In genomic region chr2:239275871-239276812, GRCh38 we compare ENCODE assay signal across 8 cellular contexts.
A peak's percentile ranks its signal among the peaks of the same experiment; 100 is the strongest.
DNase-seq lines count a peak whose midpoint lies in the region; ATAC-seq and TF ChIP-seq lines count a peak whose summit lies in the region.

No MANE protein-coding gene starts in this region.

- POLR2A ChIA-PET in SK-N-SH (lab: Yijun Ruan, JAX): interaction anchor here (0.6 to 2.2 kb wide), 11 partner anchors 13 to 822 kb away, joined by 3 to 9 read pairs (median 4); partner anchors contain the start of gene HDAC4

- H3K9ac ChIP-seq in DND-41 (ENCODE audit: low read depth, low read length) (no peak overlapping the region), SK-N-SH (peak overlapping the region; percentile 59)

- no peaks in the 10 kb centered on the region for H3K27me3 ChIP-seq in DND-41 (ENCODE audit: insufficient read depth, low read length, poor library complexity)
- no peaks in the 10 kb centered on the region for H3K27me3 ChIP-seq in SK-N-SH (ENCODE audit: insufficient read depth)
- H3K27me3 ChIP-seq in gastroesophageal sphincter: no peaks in the 10 kb centered on the region

- 84% methylated on average over 10 of the region's 30 CpGs for WGBS in SK-N-SH (ENCODE audit: low lambda C conversion rate)
- 60 to 74% methylated on average over 4 to 10 of the region's 30 CpGs for WGBS in gastroesophageal sphincter (ENCODE audit: low coverage in 1 of 2), 2 donors

- H3K4me2 ChIP-seq in DND-41 (ENCODE audit: insufficient read depth, low read length) (peak overlapping the region; percentile 47; the same call in 1 of the 2 replicates), SK-N-SH (peak overlapping the region; percentile 74; the same call in 1 of the 2 replicates)

- H3K27ac ChIP-seq in DND-41 (ENCODE audit: low read length) (peak overlapping the region; percentile 61), SK-N-SH (ENCODE audit: low read depth in 2 of 2, low read length in 1 of 2) (peak overlapping the region; percentile 82 to 100), gastroesophageal sphincter (peak overlapping the region in 3 of 4 donors; percentile 78 to 86 (median 84))

- DNase-seq in DND-41 (no peak), SK-N-SH (peak; percentile 90), putamen (ENCODE audit: low spot score) (peak; percentile 58), NCI-H1048 (lab: John Stamatoyannopoulos, UW) (no peak), NCI-H2029 treated with DMSO at 0.1 percent for 48 hours (lab: John Stamatoyannopoulos, UW) (no peak), GOT3 (lab: John Stamatoyannopoulos, UW) (no peak)

- H3K36me3 ChIP-seq in DND-41 (ENCODE audit: insufficient read depth, low read length) (peaks cover 97% of the 10 kb centered on the region), SK-N-SH (replicated peaks in 1 of 2; ENCODE audit: control insufficient read depth in 1 of 2, insufficient read depth in 2 of 2, low read length in 1 of 2) (no peaks in the 10 kb centered on the region), gastroesophageal sphincter (no peaks in the 10 kb centered on the region)

- H3K4me1 ChIP-seq in DND-41 (ENCODE audit: insufficient read depth, low read length) (peaks cover 97% of the 10 kb centered on the region), SK-N-SH (ENCODE audit: control insufficient read depth in 1 of 2, insufficient read depth in 2 of 2, low read depth in 1 of 2, low read length in 1 of 2) (peaks cover 28 to 91% of the 10 kb centered on the region in 2 experiments), gastroesophageal sphincter (peaks cover 0 to 93% (median 45%) of the 10 kb centered on the region in 3 donors)

- TF ChIP-seq CTCF in DND-41 (IDR thresholded peaks at IDR 0.05; ENCODE audit: borderline replicate concordance, extremely low read depth, low read length, poor library complexity, severe bottlenecking) (peak; percentile 10), SK-N-SH (IDR thresholded peaks at IDR 0.05) (no peak), gastroesophageal sphincter (IDR thresholded peaks at IDR 0.05) (no peak)

- H3K4me3 ChIP-seq in DND-41 (ENCODE audit: low read depth in 1 of 2, low read length in 2 of 2): no peak overlapping the region
- H3K4me3 ChIP-seq in SK-N-SH (ENCODE audit: low read depth in 2 of 2, low read length in 1 of 2): no peak overlapping the region; a peak in 1 of 4 replicates
- H3K4me3 ChIP-seq in gastroesophageal sphincter: no peak overlapping the region

- H2AFZ ChIP-seq in DND-41 (ENCODE audit: low read depth, low read length) (no peak overlapping the region), SK-N-SH (ENCODE audit: low read depth) (no peak overlapping the region)

- CTCF ChIA-PET in SK-N-SH (lab: Yijun Ruan, JAX): interaction anchor here (0.7 to 1.9 kb wide), 12 partner anchors 9 to 605 kb away, joined by 3 to 8 read pairs (median 4); no protein-coding TSS in a partner anchor

- TF ChIP-seq POLR2A in gastroesophageal sphincter (IDR thresholded peaks at IDR 0.05): no peak

- H3F3A ChIP-seq in SK-N-SH (replicated peaks; ENCODE audit: insufficient read depth): no peaks in the 10 kb centered on the region

- ATAC-seq in DND-41 (ENCODE audit: insufficient read depth, low read depth): peak; percentile 5; the same call in 1 of the 3 replicates
- peak; percentile 66 for ATAC-seq in gastroesophageal sphincter
- ATAC-seq in HG03025 (IDR thresholded peaks at IDR 0.05; ENCODE audit: low FRiP score, unreplicated experiment): no peak

- peaks cover 100% of the 10 kb centered on the region for H3K79me2 ChIP-seq in DND-41 (ENCODE audit: insufficient read depth, low read length)
- peaks cover 3% of the 10 kb centered on the region; the same call in 1 of the 2 replicates for H3K79me2 ChIP-seq in SK-N-SH (ENCODE audit: insufficient read depth)

- H3K9me2 ChIP-seq in SK-N-SH: no peaks in the 10 kb centered on the region

- TF ChIP-seq EP300 in SK-N-SH (IDR thresholded peaks at IDR 0.05; ENCODE audit: borderline replicate concordance in 1 of 2, low read depth in 1 of 2, low read length in 1 of 2) (peak in 1 of 2 experiments; percentile 79; a peak in 2 of 4 replicates), gastroesophageal sphincter (IDR thresholded peaks at IDR 0.05) (no peak)

- TF ChIP-seq RAD21 in SK-N-SH (IDR thresholded peaks at IDR 0.05; ENCODE audit: low read length): peak; percentile 44

- H3K9me3 ChIP-seq in DND-41 (ENCODE audit: insufficient read depth, low read length, severe bottlenecking) (no peaks in the 10 kb centered on the region), SK-N-SH (no peaks in the 10 kb centered on the region), gastroesophageal sphincter (no peaks in the 10 kb centered on the region)

- H4K20me1 ChIP-seq in DND-41 (ENCODE audit: insufficient read depth, low read length): peaks cover 100% of the 10 kb centered on the region
- no peaks in the 10 kb centered on the region for H4K20me1 ChIP-seq in SK-N-SH (ENCODE audit: insufficient read depth)

TF ChIP-seq in SK-N-SH, 30 proteins besides CTCF, POLR2A, EP300 and RAD21 (continues in another document):
- TF ChIP-seq YY1 (IDR thresholded peaks at IDR 0.05; ENCODE audit: low read depth) (no peak), MEF2A (IDR thresholded peaks at IDR 0.05; ENCODE audit: borderline replicate concordance, low read depth) (no peak), PBX3 (IDR thresholded peaks at IDR 0.05) (no peak), USF2 (IDR thresholded peaks at IDR 0.05; ENCODE audit: borderline replicate concordance, low read depth, low read length) (no peak), MAX (IDR thresholded peaks at IDR 0.05; ENCODE audit: low read depth) (peak; percentile 70), IRF3 (IDR thresholded peaks at IDR 0.05; ENCODE audit: low read depth, low read length) (no peak), ELF1 (IDR thresholded peaks at IDR 0.05) (no peak), USF1 (IDR thresholded peaks at IDR 0.05; ENCODE audit: borderline replicate concordance, low read depth) (no peak), JUND (IDR thresholded peaks at IDR 0.05) (no peak), GABPA (IDR thresholded peaks at IDR 0.05; ENCODE audit: low read depth) (no peak), POLR2AphosphoS5 (IDR thresholded peaks at IDR 0.05; ENCODE audit: low read depth, low read length) (peak; percentile 47; the same call in 1 of the 2 replicates)

Comparison
In these comparisons a context has a peak if more than half of its experiments do, and no peak if none do; other contexts are left out.
1. DNase-seq: peak in SK-N-SH (single experiment) and putamen (single experiment); none in DND-41 (single experiment), NCI-H1048 (single experiment), NCI-H2029 treated with DMSO at 0.1 percent for 48 hours (single experiment) and GOT3 (single experiment).
2. Peak in every context shown above with its lines, with median percentiles within 50 percentile points of each other: H3K27ac ChIP-seq.